ENCODE assay signal across 8 cellular contexts in the genomic region with DNA sequence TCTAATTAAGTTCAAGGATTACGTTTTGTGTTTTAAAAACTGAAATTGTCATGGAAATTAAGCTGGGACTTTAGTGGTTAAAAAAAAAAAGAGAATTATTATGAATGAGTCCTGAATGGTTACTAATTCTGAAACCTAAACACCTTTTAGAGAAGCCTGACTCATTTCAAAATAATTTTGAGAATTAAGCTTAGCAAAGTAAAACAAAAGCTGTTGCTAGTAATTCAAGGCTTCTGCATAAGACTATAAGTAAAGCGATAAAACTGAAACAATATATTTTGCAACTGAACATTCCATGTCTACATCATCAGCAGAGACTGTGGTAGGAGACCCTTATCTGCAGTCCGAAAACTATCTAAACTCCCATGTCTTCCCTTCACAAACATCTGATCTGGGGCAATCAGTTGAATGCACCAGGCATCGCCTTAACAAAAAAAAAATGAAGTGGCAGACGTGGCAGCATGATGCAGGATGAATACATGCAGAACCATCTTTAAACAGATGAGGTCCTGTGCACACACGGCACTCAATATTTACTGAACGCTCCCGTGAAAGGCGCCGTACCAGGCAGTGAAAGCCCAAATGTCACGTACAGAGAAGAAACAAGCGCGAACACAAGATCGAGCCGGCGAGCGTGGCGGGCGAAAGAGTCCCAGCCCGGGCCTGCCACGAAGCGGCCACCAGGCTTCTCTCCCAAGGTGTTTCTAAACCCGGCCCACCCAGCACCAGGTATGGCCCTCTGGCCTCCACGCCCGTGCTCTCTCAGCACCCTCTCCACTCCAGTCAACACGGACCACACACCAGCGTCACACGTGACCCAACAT.
DNase-seq lines count a peak whose midpoint lies in the region; ATAC-seq, FAIRE-seq and TF ChIP-seq lines count a peak whose summit lies in the region.

No MANE protein-coding gene starts in this region.

- TF ChIP-seq EP300 in tibial nerve (IDR thresholded peaks at IDR 0.05) = no peak

- H3K4me3 ChIP-seq in GM12864 (ENCODE audit: low read depth, low read length) (peak overlapping the region; percentile 7; the same call in 1 of the 2 replicates), keratinocyte (ENCODE audit: control insufficient read depth in 2 of 3, extremely low read depth in 1 of 3, insufficient read depth in 2 of 3, low read depth in 1 of 3, low read length in 3 of 3) (peak overlapping the region; percentile 35 to 71 (median 61)), tibial nerve (peak overlapping the region in 1 of 4 donors; percentile 13)

- FAIRE-seq in keratinocyte (lab: Jason Lieb, UNC) = no peak

- peaks cover 78% of the 10 kb centered on the region for H3K4me1 ChIP-seq in keratinocyte (ENCODE audit: control insufficient read depth, extremely low read depth, insufficient read depth, low read length)
- H3K4me1 ChIP-seq in tibial nerve = peaks cover 0 to 95% (median 21%) of the 10 kb centered on the region in 4 donors

- H3K9me3 ChIP-seq in keratinocyte (ENCODE audit: control insufficient read depth, low read depth, low read length) = no peaks in the 10 kb centered on the region
- H3K9me3 ChIP-seq in tibial nerve = no peaks in the 10 kb centered on the region

- peak; percentile 73 for ATAC-seq in HG02759 (IDR thresholded peaks at IDR 0.05; ENCODE audit: unreplicated experiment)

- TF ChIP-seq CTCF in GM12864 (IDR thresholded peaks at IDR 0.05; ENCODE audit: low read depth, low read length, missing control alignments) = no peak
- no peak for TF ChIP-seq CTCF in keratinocyte (optimal IDR thresholded peaks at IDR 0.05 in 1 of 3, IDR thresholded peaks at IDR 0.05 in 1 of 3, conservative IDR thresholded peaks at IDR 0.05 in 1 of 3; ENCODE audit: extremely low read depth in 1 of 3, insufficient read depth in 2 of 3, low read length in 3 of 3)
- no peak for TF ChIP-seq CTCF in tibial nerve (IDR thresholded peaks at IDR 0.05)

- DNase-seq in GM12864 (ENCODE audit: low read depth) (peak; percentile 34), keratinocyte (ENCODE audit: low read depth, low spot score) (no peak), tibial nerve (ENCODE audit: low spot score in 2 of 2) (no peak), epidermal melanocyte (ENCODE audit: insufficient read length, low spot score) (no peak), GF-D8 (lab: John Stamatoyannopoulos, UW) (no peak), NCI-H345 treated with DMSO at 0.1 percent for 48 hours (lab: John Stamatoyannopoulos, UW; ENCODE audit: unreplicated experiment) (no peak)

- peaks cover 15% of the 10 kb centered on the region for H3K36me3 Mint-ChIP-seq in activated naive CD8-positive, alpha-beta T cell

- H3K4me3 Mint-ChIP-seq in activated naive CD8-positive, alpha-beta T cell = peak overlapping the region; percentile 70

- no peaks in the 10 kb centered on the region for H3K27me3 Mint-ChIP-seq in activated naive CD8-positive, alpha-beta T cell

- H3K9me1 ChIP-seq in keratinocyte (ENCODE audit: control insufficient read depth, extremely low read depth, insufficient read depth, low read length) = no peaks in the 10 kb centered on the region

- H3K9me3 Mint-ChIP-seq in activated naive CD8-positive, alpha-beta T cell (ENCODE audit: low read depth) = no peaks in the 10 kb centered on the region

- TF ChIP-seq POLR2A in tibial nerve (IDR thresholded peaks at IDR 0.05) = no peak

- H3K4me1 Mint-ChIP-seq in activated naive CD8-positive, alpha-beta T cell (ENCODE audit: low read depth) = peaks cover 74% of the 10 kb centered on the region

- no peaks in the 10 kb centered on the region for H4K20me1 ChIP-seq in keratinocyte (ENCODE audit: control insufficient read depth, extremely low read depth, insufficient read depth, low read length)

- H3K36me3 ChIP-seq in keratinocyte (ENCODE audit: control insufficient read depth in 2 of 2, extremely low read depth in 1 of 2, insufficient read depth in 2 of 2, low read length in 2 of 2) (no peaks in the 10 kb centered on the region), tibial nerve (no peaks in the 10 kb centered on the region)

- no peak overlapping the region for H2AFZ ChIP-seq in keratinocyte (ENCODE audit: control insufficient read depth, low read length)

- H3K27ac Mint-ChIP-seq in activated naive CD8-positive, alpha-beta T cell = peak overlapping the region; percentile 95

- peaks cover 84% of the 10 kb centered on the region for H3K79me2 ChIP-seq in keratinocyte (ENCODE audit: control insufficient read depth, insufficient read depth, low read length)

- H3K9ac ChIP-seq in keratinocyte (ENCODE audit: control insufficient read depth, extremely low read depth, insufficient read depth, low read length) = peak overlapping the region; percentile 75

- no peaks in the 10 kb centered on the region for H3K27me3 ChIP-seq in keratinocyte (ENCODE audit: control insufficient read depth, extremely low read depth, insufficient read depth, low read length)
- H3K27me3 ChIP-seq in tibial nerve = no peaks in the 10 kb centered on the region

- 68 to 76% methylated on average over 28 of the region's 28 CpGs for WGBS in tibial nerve, 2 donors

- dilution Hi-C loops in keratinocyte (cut with MboI; ENCODE audit: extremely low pct_ligation_motif_present, low sequenced_read_pairs) = no loop called here

- peak overlapping the region; percentile 87 for H3K4me2 ChIP-seq in keratinocyte (ENCODE audit: control insufficient read depth, extremely low read depth, insufficient read depth, low read depth, low read length)

- H3K27ac ChIP-seq in keratinocyte (ENCODE audit: control insufficient read depth, insufficient read depth, low read length) = peak overlapping the region; percentile 83
- peak overlapping the region in 3 of 4 donors; percentile 52 to 80 (median 53) for H3K27ac ChIP-seq in tibial nerve
